In genomic region chr11:109933126-109933525, GRCh38 we compare ENCODE assay signal across 10 cellular contexts.
DNase-seq lines count a peak whose midpoint lies in the region; ATAC-seq and TF ChIP-seq lines count a peak whose summit lies in the region.
"Had no signal": no experiment of that assay in that cellular context is flagged by ENCODE, and none has a peak within 500 bp of the region (broad histone marks: within the 10 kb centered on the region; RNA-seq: fewer than 3 reads in every experiment).

No MANE protein-coding gene starts in this region.

- no peaks in the 10 kb centered on the region for H3K4me1 ChIP-seq in IMR-90 (ENCODE audit: control insufficient read depth, insufficient read depth, low read length)
- H3K4me1 ChIP-seq: BE2C had no signal

- H2AK9ac ChIP-seq in IMR-90 (replicated peaks; ENCODE audit: low read depth, low read length, poor library complexity), result no peak overlapping the region

- no peak overlapping the region for H2BK5ac ChIP-seq in IMR-90 (ENCODE audit: low read depth, low read length, poor library complexity, severe bottlenecking)

- no peaks in the 10 kb centered on the region for H3K36me3 ChIP-seq in IMR-90 (ENCODE audit: control insufficient read depth, insufficient read depth, low read length)
- H3K36me3 ChIP-seq: BE2C had no signal

- in situ Hi-C loops in IMR-90 (cut with MboI; ENCODE audit: low sequenced_read_pairs), result loop anchor here (10.0 to 25.0 kb wide), 2 partner anchors 68 to 1246 kb away; no protein-coding TSS in a partner anchor

- no peak overlapping the region for H2BK120ac ChIP-seq in IMR-90 (ENCODE audit: low read depth, low read length)

- no peak overlapping the region for H3K4ac ChIP-seq in IMR-90 (ENCODE audit: low read depth, low read length)

- no peak overlapping the region for H4K5ac ChIP-seq in IMR-90 (ENCODE audit: low read depth, low read length)

- no CpG with 5 or more reads among the region's 4 CpGs for WGBS in IMR-90 (ENCODE audit: extremely low coverage in 2 of 2, insufficient read length in 1 of 2), 2 experiments

- intact Hi-C loops in IMR-90 (cut with micrococcal nuclease), result loop anchor here (10.0 kb wide), 3 partner anchors 228 to 1048 kb away; no protein-coding TSS in a partner anchor

- H3K9me3 ChIP-seq in IMR-90 (ENCODE audit: control insufficient read depth, insufficient read depth, low read length), result no peaks in the 10 kb centered on the region
- H3K9me3 ChIP-seq: BE2C had no signal

- no peak overlapping the region for H3K27ac ChIP-seq in IMR-90 (ENCODE audit: insufficient read depth, low read length)

- BruUV-seq in IMR-90 (replicated peaks; lab: Mats Ljungman, UMichigan), result no TSS peak

- TF ChIP-seq RAD21 in IMR-90 (IDR thresholded peaks at IDR 0.05; ENCODE audit: low read length), result no peak

- no peak overlapping the region for H3K4me2 ChIP-seq in IMR-90 (ENCODE audit: low read depth, low read length)

- no peak overlapping the region for H2BK20ac ChIP-seq in IMR-90 (ENCODE audit: low read depth, low read length)

- H3K79me1 ChIP-seq in IMR-90 (ENCODE audit: low read depth in 1 of 2, low read length in 2 of 2), result no peaks in the 10 kb centered on the region

- H2AK5ac ChIP-seq in IMR-90 (ENCODE audit: low read depth, low read length), result no peak overlapping the region

- H3K4me3 ChIP-seq in IMR-90 (ENCODE audit: insufficient read depth, low read depth, low read length), result no peak overlapping the region
- no peak overlapping the region for H3K4me3 ChIP-seq in fibroblast of villous mesenchyme (ENCODE audit: low read depth, low read length)

- no peak overlapping the region for H3K23ac ChIP-seq in IMR-90 (ENCODE audit: low read depth, low read length)

- no peaks in the 10 kb centered on the region for H3K9me1 ChIP-seq in IMR-90 (ENCODE audit: insufficient read depth, low read length)

- CTCF ChIA-PET in IMR-90 (lab: Yijun Ruan, JAX), result no interaction called here

- no peak overlapping the region for H3K14ac ChIP-seq in IMR-90 (replicated peaks; ENCODE audit: low read depth, low read length)

- ATAC-seq in IMR-90 (ENCODE audit: low read depth) (peak; percentile 54; the same call in 1 of the 2 replicates), HG03139 (IDR thresholded peaks at IDR 0.05; ENCODE audit: unreplicated experiment) (no peak)

- TF ChIP-seq CTCF in IMR-90 (conservative IDR thresholded peaks at IDR 0.05; ENCODE audit: low read depth, low read length) (no peak), fibroblast of villous mesenchyme (IDR thresholded peaks at IDR 0.05; ENCODE audit: insufficient read depth, low read depth, low read length) (no peak)

- DNase-seq in IMR-90, result peak; percentile 33
- DNase-seq in astrocyte of the hippocampus (ENCODE audit: low read depth, low spot score), result peak; percentile 48
- DNase-seq in fibroblast of villous mesenchyme (ENCODE audit: low read depth), result peak; percentile 18
- no peak for DNase-seq in NCI-H526 (lab: John Stamatoyannopoulos, UW)
- no peak for DNase-seq in NCI-H1092 treated with DMSO at 0.1 percent for 48 hours (lab: John Stamatoyannopoulos, UW)
- no peak for DNase-seq in DMS 273 (lab: John Stamatoyannopoulos, UW; ENCODE audit: unreplicated experiment)
- DNase-seq: BE2C; CD4-positive, alpha-beta memory T cell; DND-41 had no signal

- TF ChIP-seq POLR2A in IMR-90 (IDR thresholded peaks at IDR 0.05; ENCODE audit: low read depth, low read length), result no peak

- H2BK15ac ChIP-seq in IMR-90 (ENCODE audit: low read depth, low read length), result no peak overlapping the region

- no peaks in the 10 kb centered on the region; the same call in 1 of the 2 replicates for H3K27me3 ChIP-seq in IMR-90 (ENCODE audit: control insufficient read depth, insufficient read depth, low read length)

- H2AFZ ChIP-seq in IMR-90 (replicated peaks; ENCODE audit: low read length, poor library complexity), result no peak overlapping the region

- POLR2A ChIA-PET in IMR-90 (lab: Charles Lee; ENCODE audit: unreplicated experiment), result no interaction called here

- H4K20me1 ChIP-seq in IMR-90 (ENCODE audit: insufficient read depth, low read length), result no peaks in the 10 kb centered on the region

- H4K91ac ChIP-seq in IMR-90 (ENCODE audit: insufficient read depth, low read depth, low read length), result no peak overlapping the region

- dilution Hi-C loops in IMR-90 (cut with HindIII; ENCODE audit: low sequenced_read_pairs, unreplicated experiment), result no loop called here

- no peak overlapping the region for H3K18ac ChIP-seq in IMR-90 (ENCODE audit: low read depth, low read length)

- H3K56ac ChIP-seq in IMR-90 (ENCODE audit: extremely low read depth, insufficient read depth, low read length), result no peak overlapping the region

- H3K9ac ChIP-seq in IMR-90 (ENCODE audit: low read depth, low read length), result no peak overlapping the region

- H4K8ac ChIP-seq in IMR-90 (ENCODE audit: low read depth in 2 of 2, low read length in 2 of 2), result no peak overlapping the region

TF ChIP-seq in IMR-90, 13 proteins besides CTCF, POLR2A, EP300 and RAD21:
- TF ChIP-seq MAZ (IDR thresholded peaks at IDR 0.05; ENCODE audit: borderline replicate concordance, low read depth, low read length) (no peak), ELK1 (IDR thresholded peaks at IDR 0.05; ENCODE audit: borderline replicate concordance, low read depth, low read length) (no peak), CHD1 (IDR thresholded peaks at IDR 0.05; ENCODE audit: low read depth, low read length) (no peak), RCOR1 (IDR thresholded peaks at IDR 0.05; ENCODE audit: insufficient replicate concordance, low read length) (no peak), USF2 (IDR thresholded peaks at IDR 0.05; ENCODE audit: low read depth, low read length) (no peak)

Comparison
In these comparisons a context has a peak if more than half of its experiments do, and no peak if none do; other contexts are left out.
1. DNase-seq: peak in IMR-90 (single experiment), astrocyte of the hippocampus (single experiment) and fibroblast of villous mesenchyme (single experiment); none in NCI-H526 (0 of 2), NCI-H1092 treated with DMSO at 0.1 percent for 48 hours (single experiment) and DMS 273 (single experiment).